Comparison of ENCODE assay signal across 2 cellular contexts in the genomic region with DNA sequence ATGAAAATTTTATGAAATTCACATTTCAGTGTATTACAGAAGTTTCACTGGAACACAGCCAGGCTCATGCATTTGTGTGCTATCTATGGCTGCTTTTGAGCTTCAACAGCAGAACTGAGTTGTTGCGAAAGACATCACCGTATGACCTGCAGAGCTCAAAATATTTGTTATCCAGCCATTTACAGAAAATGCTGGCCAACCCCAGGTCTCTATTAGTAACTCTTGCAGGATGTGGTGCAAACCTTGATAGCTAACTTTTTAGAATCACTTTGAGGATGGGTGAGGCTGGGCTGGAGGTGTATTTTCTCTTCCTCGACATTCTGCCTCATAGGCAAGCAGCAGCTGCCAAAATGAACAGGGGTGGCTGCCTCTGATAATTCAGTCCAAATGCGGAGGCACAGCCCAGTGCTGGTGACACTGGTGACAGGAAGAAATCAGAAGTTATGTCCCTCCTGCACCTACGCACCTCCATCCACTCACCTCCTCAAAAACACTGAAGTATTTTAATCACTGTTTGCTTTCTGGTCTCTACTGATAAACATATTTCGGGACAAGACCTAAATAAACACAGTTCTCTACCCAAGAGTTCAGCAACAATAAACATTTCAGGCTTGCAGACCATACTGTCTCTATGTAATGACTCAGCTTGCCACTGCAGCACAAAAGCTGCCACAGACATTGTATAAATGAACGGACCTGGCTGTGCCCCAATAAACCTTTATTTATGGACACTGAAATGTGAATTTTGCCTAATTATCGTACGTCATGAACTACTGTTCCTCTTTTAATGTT.
A peak's percentile ranks its signal among the peaks of the same experiment; 100 is the strongest.
TF ChIP-seq lines count a peak whose summit lies in the region.

No MANE protein-coding gene starts in this region.

TF ChIP-seq in GM12878, 131 proteins besides CTCF, POLR2A, EP300 and RAD21 (continued from another document):
- TF ChIP-seq, protein P1, sequence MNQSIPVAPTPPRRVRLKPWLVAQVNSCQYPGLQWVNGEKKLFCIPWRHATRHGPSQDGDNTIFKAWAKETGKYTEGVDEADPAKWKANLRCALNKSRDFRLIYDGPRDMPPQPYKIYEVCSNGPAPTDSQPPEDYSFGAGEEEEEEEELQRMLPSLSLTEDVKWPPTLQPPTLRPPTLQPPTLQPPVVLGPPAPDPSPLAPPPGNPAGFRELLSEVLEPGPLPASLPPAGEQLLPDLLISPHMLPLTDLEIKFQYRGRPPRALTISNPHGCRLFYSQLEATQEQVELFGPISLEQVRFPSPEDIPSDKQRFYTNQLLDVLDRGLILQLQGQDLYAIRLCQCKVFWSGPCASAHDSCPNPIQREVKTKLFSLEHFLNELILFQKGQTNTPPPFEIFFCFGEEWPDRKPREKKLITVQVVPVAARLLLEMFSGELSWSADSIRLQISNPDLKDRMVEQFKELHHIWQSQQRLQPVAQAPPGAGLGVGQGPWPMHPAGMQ (IDR thresholded peaks at IDR 0.05; ENCODE audit: borderline replicate concordance) = no peak
- TF ChIP-seq, protein P2, sequence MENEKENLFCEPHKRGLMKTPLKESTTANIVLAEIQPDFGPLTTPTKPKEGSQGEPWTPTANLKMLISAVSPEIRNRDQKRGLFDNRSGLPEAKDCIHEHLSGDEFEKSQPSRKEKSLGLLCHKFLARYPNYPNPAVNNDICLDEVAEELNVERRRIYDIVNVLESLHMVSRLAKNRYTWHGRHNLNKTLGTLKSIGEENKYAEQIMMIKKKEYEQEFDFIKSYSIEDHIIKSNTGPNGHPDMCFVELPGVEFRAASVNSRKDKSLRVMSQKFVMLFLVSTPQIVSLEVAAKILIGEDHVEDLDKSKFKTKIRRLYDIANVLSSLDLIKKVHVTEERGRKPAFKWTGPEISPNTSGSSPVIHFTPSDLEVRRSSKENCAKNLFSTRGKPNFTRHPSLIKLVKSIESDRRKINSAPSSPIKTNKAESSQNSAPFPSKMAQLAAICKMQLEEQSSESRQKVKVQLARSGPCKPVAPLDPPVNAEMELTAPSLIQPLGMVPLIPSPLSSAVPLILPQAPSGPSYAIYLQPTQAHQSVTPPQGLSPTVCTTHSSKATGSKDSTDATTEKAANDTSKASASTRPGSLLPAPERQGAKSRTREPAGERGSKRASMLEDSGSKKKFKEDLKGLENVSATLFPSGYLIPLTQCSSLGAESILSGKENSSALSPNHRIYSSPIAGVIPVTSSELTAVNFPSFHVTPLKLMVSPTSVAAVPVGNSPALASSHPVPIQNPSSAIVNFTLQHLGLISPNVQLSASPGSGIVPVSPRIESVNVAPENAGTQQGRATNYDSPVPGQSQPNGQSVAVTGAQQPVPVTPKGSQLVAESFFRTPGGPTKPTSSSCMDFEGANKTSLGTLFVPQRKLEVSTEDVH (IDR thresholded peaks at IDR 0.05; ENCODE audit: low read depth, partially characterized antibody) = no peak
- TF ChIP-seq, protein P3, sequence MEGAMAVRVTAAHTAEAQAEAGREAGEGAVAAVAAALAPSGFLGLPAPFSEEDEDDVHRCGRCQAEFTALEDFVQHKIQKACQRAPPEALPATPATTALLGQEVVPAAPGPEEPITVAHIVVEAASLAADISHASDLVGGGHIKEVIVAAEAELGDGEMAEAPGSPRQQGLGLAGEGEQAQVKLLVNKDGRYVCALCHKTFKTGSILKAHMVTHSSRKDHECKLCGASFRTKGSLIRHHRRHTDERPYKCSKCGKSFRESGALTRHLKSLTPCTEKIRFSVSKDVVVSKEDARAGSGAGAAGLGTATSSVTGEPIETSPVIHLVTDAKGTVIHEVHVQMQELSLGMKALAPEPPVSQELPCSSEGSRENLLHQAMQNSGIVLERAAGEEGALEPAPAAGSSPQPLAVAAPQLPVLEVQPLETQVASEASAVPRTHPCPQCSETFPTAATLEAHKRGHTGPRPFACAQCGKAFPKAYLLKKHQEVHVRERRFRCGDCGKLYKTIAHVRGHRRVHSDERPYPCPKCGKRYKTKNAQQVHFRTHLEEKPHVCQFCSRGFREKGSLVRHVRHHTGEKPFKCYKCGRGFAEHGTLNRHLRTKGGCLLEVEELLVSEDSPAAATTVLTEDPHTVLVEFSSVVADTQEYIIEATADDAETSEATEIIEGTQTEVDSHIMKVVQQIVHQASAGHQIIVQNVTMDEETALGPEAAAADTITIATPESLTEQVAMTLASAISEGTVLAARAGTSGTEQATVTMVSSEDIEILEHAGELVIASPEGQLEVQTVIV (IDR thresholded peaks at IDR 0.05; ENCODE audit: borderline replicate concordance, partially characterized antibody) = no peak
- no peak for TF ChIP-seq CBFB (IDR thresholded peaks at IDR 0.05; ENCODE audit: low read depth)
- no peak for TF ChIP-seq RAD51 (IDR thresholded peaks at IDR 0.05)
- TF ChIP-seq IKZF1 (conservative IDR thresholded peaks at IDR 0.05) = no peak
- no peak for TF ChIP-seq TCF12 (IDR thresholded peaks at IDR 0.05; ENCODE audit: low read depth, low read length)
- no peak for TF ChIP-seq CHD1 (IDR thresholded peaks at IDR 0.05; ENCODE audit: low read depth, low read length)
- TF ChIP-seq DPF2 (IDR thresholded peaks at IDR 0.05) = no peak
- no peak for TF ChIP-seq MYB (IDR thresholded peaks at IDR 0.05; ENCODE audit: borderline replicate concordance, low read depth, low read length)

TF ChIP-seq in liver, 16 proteins besides CTCF, POLR2A, EP300 and RAD21 (continued from another document):
- TF ChIP-seq, protein P4, sequence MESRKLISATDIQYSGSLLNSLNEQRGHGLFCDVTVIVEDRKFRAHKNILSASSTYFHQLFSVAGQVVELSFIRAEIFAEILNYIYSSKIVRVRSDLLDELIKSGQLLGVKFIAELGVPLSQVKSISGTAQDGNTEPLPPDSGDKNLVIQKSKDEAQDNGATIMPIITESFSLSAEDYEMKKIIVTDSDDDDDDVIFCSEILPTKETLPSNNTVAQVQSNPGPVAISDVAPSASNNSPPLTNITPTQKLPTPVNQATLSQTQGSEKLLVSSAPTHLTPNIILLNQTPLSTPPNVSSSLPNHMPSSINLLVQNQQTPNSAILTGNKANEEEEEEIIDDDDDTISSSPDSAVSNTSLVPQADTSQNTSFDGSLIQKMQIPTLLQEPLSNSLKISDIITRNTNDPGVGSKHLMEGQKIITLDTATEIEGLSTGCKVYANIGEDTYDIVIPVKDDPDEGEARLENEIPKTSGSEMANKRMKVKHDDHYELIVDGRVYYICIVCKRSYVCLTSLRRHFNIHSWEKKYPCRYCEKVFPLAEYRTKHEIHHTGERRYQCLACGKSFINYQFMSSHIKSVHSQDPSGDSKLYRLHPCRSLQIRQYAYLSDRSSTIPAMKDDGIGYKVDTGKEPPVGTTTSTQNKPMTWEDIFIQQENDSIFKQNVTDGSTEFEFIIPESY (IDR thresholded peaks at IDR 0.05) = peak; percentile 32
- TF ChIP-seq HNF4A (conservative IDR thresholded peaks at IDR 0.05) (peak in 1 of 2 donors; percentile 21), TAF1 (conservative IDR thresholded peaks at IDR 0.05) (no peak), HNF4G (IDR thresholded peaks at IDR 0.05) (no peak), YY1 (IDR thresholded peaks at IDR 0.05) (peak; percentile 52)
